ENCODE assay signal across 8 cellular contexts in the genomic region with DNA sequence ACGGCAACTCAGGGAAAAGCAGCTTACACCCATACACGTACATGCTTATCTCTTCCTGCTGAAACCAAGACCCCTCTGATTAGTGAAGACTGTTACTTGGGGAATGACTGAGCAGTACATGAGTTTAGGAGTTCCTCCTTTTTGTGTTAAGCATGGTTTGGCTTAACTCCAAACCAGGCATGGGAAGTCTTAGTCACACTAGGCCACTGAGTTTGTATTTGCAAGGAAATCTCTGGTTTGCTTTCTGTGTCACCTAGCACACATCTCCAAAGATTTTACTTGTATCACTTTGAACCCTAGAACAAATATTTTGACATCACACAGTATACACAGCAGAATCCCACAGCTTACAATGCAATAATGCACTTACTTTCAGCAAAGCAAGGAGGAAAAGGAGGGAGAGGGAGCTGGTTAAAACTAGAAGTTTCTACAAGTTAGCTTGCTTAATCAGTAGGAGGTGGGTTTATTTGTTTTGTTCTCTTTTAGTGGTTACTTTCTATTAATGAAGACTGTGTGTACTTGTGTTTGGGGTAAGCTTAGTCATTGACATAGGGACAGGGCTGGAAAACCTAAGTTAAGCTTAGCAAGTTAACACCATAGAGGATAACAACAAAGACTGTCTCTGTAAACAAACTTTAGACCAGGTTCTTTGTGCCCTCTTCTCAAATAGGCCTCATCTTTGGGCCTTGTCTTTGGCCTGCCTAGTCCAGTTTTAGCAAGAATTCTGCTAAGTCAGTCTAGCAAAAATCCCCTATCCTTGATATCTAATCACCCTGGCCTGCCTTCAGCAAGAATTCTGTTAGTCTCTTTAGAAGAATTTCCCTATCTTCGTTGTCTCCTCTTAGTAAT.
A peak's percentile ranks its signal among the peaks of the same experiment; 100 is the strongest.
DNase-seq lines count a peak whose midpoint lies in the region; ATAC-seq and TF ChIP-seq lines count a peak whose summit lies in the region.

No MANE protein-coding gene starts in this region.

- H3K27ac ChIP-seq in Panc1 (ENCODE audit: low read length): no peak overlapping the region
- peak overlapping the region; percentile 28 for H3K27ac ChIP-seq in epithelial cell of prostate

- H3K4me3 Mint-ChIP-seq in osteocyte (ENCODE audit: unreplicated experiment): no peak overlapping the region

- H3K36me3 ChIP-seq in GM06990 (ENCODE audit: control insufficient read depth, insufficient read depth, low read length) (no peaks in the 10 kb centered on the region), Panc1 (ENCODE audit: control insufficient read depth, insufficient read depth, low read length) (no peaks in the 10 kb centered on the region)

- CTCF ChIA-PET in Panc1 (lab: Charles Lee): no interaction called here

- H3K4me3 ChIP-seq in GM06990 (replicated peaks; ENCODE audit: low read depth, low read length) (no peak overlapping the region), Panc1 (ENCODE audit: low read depth in 2 of 2, low read length in 2 of 2) (no peak overlapping the region)

- peaks cover 3% of the 10 kb centered on the region for H3K9me3 Mint-ChIP-seq in osteocyte (ENCODE audit: unreplicated experiment)

- TF ChIP-seq CTCF in GM06990 (IDR thresholded peaks at IDR 0.05; ENCODE audit: insufficient read depth, low read length, poor library complexity, severe bottlenecking) (no peak), Panc1 (IDR thresholded peaks at IDR 0.05) (no peak), osteocyte (IDR thresholded peaks at IDR 0.05) (no peak)

- H3K27ac Mint-ChIP-seq in osteocyte (ENCODE audit: unreplicated experiment): peak overlapping the region; percentile 83

- BruUV-seq in Panc1 (replicated peaks; lab: Mats Ljungman, UMichigan): no TSS peak

- H3K36me3 Mint-ChIP-seq in osteocyte (ENCODE audit: unreplicated experiment): no peaks in the 10 kb centered on the region

- H3K4me1 ChIP-seq in Panc1 (ENCODE audit: control insufficient read depth, insufficient read depth, low read length): no peaks in the 10 kb centered on the region

- POLR2A ChIA-PET in Panc1 (lab: Charles Lee): no interaction called here

- peak; percentile 50 for ATAC-seq in HG02763 (IDR thresholded peaks at IDR 0.05; ENCODE audit: unreplicated experiment)
- ATAC-seq in Panc1: no peak
- ATAC-seq in GM21526 (IDR thresholded peaks at IDR 0.05; ENCODE audit: low FRiP score, unreplicated experiment): no peak

- H3K9me3 ChIP-seq in Panc1 (ENCODE audit: control insufficient read depth, insufficient read depth, low read depth, low read length): no peaks in the 10 kb centered on the region

- intact Hi-C loops in Panc1 (cut with micrococcal nuclease; ENCODE audit: unreplicated experiment): no loop called here

- H3K27me3 ChIP-seq in GM06990 (replicated peaks; ENCODE audit: control insufficient read depth, insufficient read depth, low read length) (no peaks in the 10 kb centered on the region), Panc1 (ENCODE audit: control insufficient read depth, insufficient read depth, low read length) (no peaks in the 10 kb centered on the region)

- in situ Hi-C loops in Panc1 (cut with HindIII; ENCODE audit: low pct_unique_long_range_greater_than_20kb, low sequenced_read_pairs): no loop called here

- peaks cover 79% of the 10 kb centered on the region for H3K4me1 Mint-ChIP-seq in osteocyte (ENCODE audit: unreplicated experiment)

- DNase-seq in GM06990 (ENCODE audit: extremely low read depth, insufficient read length) (peak; percentile 9), Panc1 (ENCODE audit: low read depth, low spot score) (peak; percentile 48), epithelial cell of prostate (ENCODE audit: low read depth, low spot score) (peak; percentile 85), osteocyte (ENCODE audit: extremely low spot score, unreplicated experiment) (no peak), DMS 273 (lab: John Stamatoyannopoulos, UW; ENCODE audit: unreplicated experiment) (no peak)
- DNase-seq in activated effector memory CD4-positive, alpha-beta T cell treated with Interleukin-2 at 50 U/mL for 16 hours: no peak

- no peaks in the 10 kb centered on the region for H3K27me3 Mint-ChIP-seq in osteocyte (ENCODE audit: unreplicated experiment)

Comparison
In these comparisons a context has a peak if more than half of its experiments do, and no peak if none do; other contexts are left out.
1. DNase-seq: peak in GM06990 (single experiment), Panc1 (single experiment) and epithelial cell of prostate (single experiment); none in osteocyte (single experiment), activated effector memory CD4-positive, alpha-beta T cell treated with Interleukin-2 at 50 U/mL for 16 hours (single experiment) and DMS 273 (single experiment).